21 cellular contexts compared by ENCODE assay signal in genomic region chr11:118524757-118525465, GRCh38. TPM values are rescaled to one million over a fixed set of nuclear protein-coding genes. Genes with fewer than 3 reads are reported as not detected.
DNase-seq lines count a peak whose midpoint lies in the region; ATAC-seq and TF ChIP-seq lines count a peak whose summit lies in the region.
"Had no signal": no experiment of that assay in that cellular context is flagged by ENCODE, and none has a peak within 500 bp of the region (broad histone marks: within the 10 kb centered on the region; RNA-seq: fewer than 3 reads in every experiment).

No MANE protein-coding gene starts in this region.

- H3K27me3 Mint-ChIP-seq in activated CD4-positive, alpha-beta T cell treated with anti-CD3 and anti-CD28 coated beads, Interleukin-2, amount 10 ng/mL, durations not matched to agents 24 days and 14 days = no peaks in the 10 kb centered on the region
- peaks cover 0 to 2% (median 0%) of the 10 kb centered on the region in 5 donors for H3K27me3 Mint-ChIP-seq in naive thymus-derived CD4-positive, alpha-beta T cell
- H3K27me3 Mint-ChIP-seq: activated B cell treated with CpG ODN at 0.5 μM for 24 hours, type B pancreatic cell had no signal

- POLR2A ChIA-PET in naive thymus-derived CD4-positive, alpha-beta T cell (lab: Charles Lee) = interaction anchor here (0.6 kb wide), 1 partner anchor 144 kb away, joined by 3 read pairs; no protein-coding TSS in a partner anchor

- no peak overlapping the region for H3K4me3 ChIP-seq in naive thymus-derived CD4-positive, alpha-beta T cell (ENCODE audit: low read length)
- no peak overlapping the region for H3K4me3 ChIP-seq in esophagus muscularis mucosa
- H3K4me3 ChIP-seq: hepatocyte had no signal

- H3K9me3 Mint-ChIP-seq in activated CD4-positive, alpha-beta T cell treated with anti-CD3 and anti-CD28 coated beads, Interleukin-2, amount 10 ng/mL, durations not matched to agents 24 days and 14 days = no peaks in the 10 kb centered on the region
- H3K9me3 Mint-ChIP-seq in naive thymus-derived CD4-positive, alpha-beta T cell = peaks cover 0 to 3% (median 0%) of the 10 kb centered on the region in 11 donors
- H3K9me3 Mint-ChIP-seq: activated B cell treated with CpG ODN at 0.5 μM for 24 hours, type B pancreatic cell had no signal

- peaks cover 12% of the 10 kb centered on the region for H3K4me1 Mint-ChIP-seq in activated CD4-positive, alpha-beta T cell treated with anti-CD3 and anti-CD28 coated beads, Interleukin-2, amount 10 ng/mL, durations not matched to agents 24 days and 14 days
- H3K4me1 Mint-ChIP-seq in naive thymus-derived CD4-positive, alpha-beta T cell = peaks cover 17 to 46% (median 40%) of the 10 kb centered on the region in 7 donors

- H3K36me3 Mint-ChIP-seq in activated CD4-positive, alpha-beta T cell treated with anti-CD3 and anti-CD28 coated beads, Interleukin-2, amount 10 ng/mL, durations not matched to agents 24 days and 14 days (ENCODE audit: low read depth) = peaks cover 42% of the 10 kb centered on the region
- H3K36me3 Mint-ChIP-seq in naive thymus-derived CD4-positive, alpha-beta T cell = peaks cover 9 to 24% (median 16%) of the 10 kb centered on the region in 5 donors

- ATAC-seq in naive thymus-derived CD4-positive, alpha-beta T cell = no peak

- intact Hi-C loops in activated CD4-positive, alpha-beta T cell treated with anti-CD3 and anti-CD28 coated beads, Interleukin-2, amount 10 ng/mL, durations not matched to agents 24 days and 14 days (cut with micrococcal nuclease) = no loop called here
- intact Hi-C loops in naive thymus-derived CD4-positive, alpha-beta T cell (cut with micrococcal nuclease) = no loop called here
- intact Hi-C loops in esophagus muscularis mucosa (cut with DNase I) = no loop called here

- peaks cover 24 to 42% (median 30%) of the 10 kb centered on the region in 3 experiments for H3K36me3 ChIP-seq in naive thymus-derived CD4-positive, alpha-beta T cell (ENCODE audit: control insufficient read depth in 2 of 3, insufficient read depth in 3 of 3, low read length in 3 of 3)
- H3K36me3 ChIP-seq in esophagus muscularis mucosa = peaks cover 30 to 55% (median 50%) of the 10 kb centered on the region in 4 donors

- no peak for DNase-seq in activated CD4-positive, alpha-beta T cell treated with anti-CD3 and anti-CD28 coated beads, Interleukin-2, amount 10 ng/mL, durations not matched to agents 24 days and 14 days
- no peak for DNase-seq in activated CD4-positive, alpha-beta T cell treated with anti-CD3 and anti-CD28 coated beads for 1 hour
- peak; percentile 31 for DNase-seq in GM03348 (ENCODE audit: low spot score)
- peak; percentile 50 for DNase-seq in SKM-1 treated with dmso at 0.1 percent for 144 hours (lab: John Stamatoyannopoulos, UW; ENCODE audit: unreplicated experiment)
- DNase-seq in naive thymus-derived CD4-positive, alpha-beta T cell = no peak
- DNase-seq in SW 1271 (lab: John Stamatoyannopoulos, UW) = no peak
- no peak for DNase-seq in T1000 (lab: John Stamatoyannopoulos, UW)
- DNase-seq in esophagus muscularis mucosa (ENCODE audit: extremely low spot score) = no peak
- DNase-seq: ACHN; activated B cell treated with CpG ODN at 0.5 μM for 24 hours; activated CD8-positive, alpha-beta memory T cell treated with anti-CD3 and anti-CD28 coated beads, Interleukin-2, amount 50 U/mL, for 4 hours; activated naive CD4-positive, alpha-beta T cell; Calu3; kidney; NCI-H187 treated with DMSO at 0.1 percent for 48 hours; NCI-H510A; stimulated activated naive CD4-positive, alpha-beta T cell treated with Interleukin-2 at 50 U/mL for 16 hours had no signal

- 83% methylated on average over 6 of the region's 6 CpGs for WGBS in esophagus muscularis mucosa

- peak overlapping the region; percentile 25 for H3K27ac Mint-ChIP-seq in activated CD4-positive, alpha-beta T cell treated with anti-CD3 and anti-CD28 coated beads, Interleukin-2, amount 10 ng/mL, durations not matched to agents 24 days and 14 days
- peak overlapping the region in 5 of 9 donors; percentile 47 to 70 (median 64) for H3K27ac Mint-ChIP-seq in naive thymus-derived CD4-positive, alpha-beta T cell
- H3K27ac Mint-ChIP-seq: activated B cell treated with CpG ODN at 0.5 μM for 24 hours had no signal

- peaks cover 1 to 8% of the 10 kb centered on the region in 2 donors for H3K4me1 ChIP-seq in naive thymus-derived CD4-positive, alpha-beta T cell (ENCODE audit: control insufficient read depth in 2 of 2, insufficient read depth in 2 of 2, low read length in 2 of 2)
- peaks cover 4 to 30% (median 23%) of the 10 kb centered on the region in 4 donors for H3K4me1 ChIP-seq in esophagus muscularis mucosa

- TF ChIP-seq CTCF in esophagus muscularis mucosa (IDR thresholded peaks at IDR 0.05) = no peak

- no peak overlapping the region for H3K4me3 Mint-ChIP-seq in activated CD4-positive, alpha-beta T cell treated with anti-CD3 and anti-CD28 coated beads, Interleukin-2, amount 10 ng/mL, durations not matched to agents 24 days and 14 days
- no peak overlapping the region for H3K4me3 Mint-ChIP-seq in naive thymus-derived CD4-positive, alpha-beta T cell
- H3K4me3 Mint-ChIP-seq: activated B cell treated with CpG ODN at 0.5 μM for 24 hours, type B pancreatic cell had no signal

- no peak for TF ChIP-seq POLR2A in esophagus muscularis mucosa (IDR thresholded peaks at IDR 0.05; ENCODE audit: low read depth)

- no peaks in the 10 kb centered on the region for H3K27me3 ChIP-seq in naive thymus-derived CD4-positive, alpha-beta T cell (ENCODE audit: control insufficient read depth in 2 of 2, insufficient read depth in 2 of 2, low read length in 2 of 2)
- no peaks in the 10 kb centered on the region for H3K27me3 ChIP-seq in esophagus muscularis mucosa
- H3K27me3 ChIP-seq: hepatocyte had no signal

- H3K27ac ChIP-seq in naive thymus-derived CD4-positive, alpha-beta T cell (ENCODE audit: low read depth, low read length) = no peak overlapping the region
- H3K27ac ChIP-seq in esophagus muscularis mucosa (replicated peaks in 1 of 4) = no peak overlapping the region
- H3K27ac ChIP-seq: hepatocyte, parathyroid adenoma had no signal

- H3K9me3 ChIP-seq in naive thymus-derived CD4-positive, alpha-beta T cell (ENCODE audit: control insufficient read depth in 2 of 3, low read length in 3 of 3) = no peaks in the 10 kb centered on the region
- H3K9me3 ChIP-seq in esophagus muscularis mucosa = no peaks in the 10 kb centered on the region

- TF ChIP-seq EP300 in esophagus muscularis mucosa (IDR thresholded peaks at IDR 0.05) = no peak

- CTCF ChIA-PET in naive thymus-derived CD4-positive, alpha-beta T cell (lab: Charles Lee) = interaction anchor here (0.7 kb wide), 1 partner anchor 29 kb away, joined by 3 read pairs; no protein-coding TSS in a partner anchor

RNA-seq across cellular contexts. Expression of gene TTC36, which starts 2.4 kb away (rescaled TPM):
- total RNA-seq in activated CD4-positive, alpha-beta T cell treated with anti-CD3 and anti-CD28 coated beads, Interleukin-2, amount 10 ng/mL, durations not matched to agents 24 days and 14 days = 0.38 and 0.65 TPM in 2 replicates
- 1 to 10 TPM in 3 of 5 experiments, under 1 TPM in 2; 0.34 to 2.7 (median 1.1) TPM for total RNA-seq in naive thymus-derived CD4-positive, alpha-beta T cell
- polyA plus RNA-seq in naive thymus-derived CD4-positive, alpha-beta T cell = 1 to 10 TPM in 1 of 2 donors, under 1 TPM in 1; 0.29 to 1.2 TPM
- total RNA-seq in esophagus muscularis mucosa = 1 to 10 TPM in 3 of 4 donors, under 1 TPM in 1; 0.50 to 3.7 (median 1.4) TPM
- total RNA-seq: mononuclear cell had no signal

RNA-seq across cellular contexts. Expression of gene TMEM25, which starts 6.1 kb away (rescaled TPM):
- total RNA-seq in activated CD4-positive, alpha-beta T cell treated with anti-CD3 and anti-CD28 coated beads, Interleukin-2, amount 10 ng/mL, durations not matched to agents 24 days and 14 days = 13.0 and 14.1 TPM in 2 replicates
- total RNA-seq in naive thymus-derived CD4-positive, alpha-beta T cell = 10 to 100 TPM; 12.1 to 32.8 (median 27.6) TPM
- 10 to 100 TPM; 24.0 to 30.9 TPM for polyA plus RNA-seq in naive thymus-derived CD4-positive, alpha-beta T cell
- total RNA-seq in esophagus muscularis mucosa = 10 to 100 TPM; 35.0 to 56.5 (median 54.0) TPM

RNA-seq across cellular contexts. Expression of gene IFT46, which starts 40.8 kb away (rescaled TPM):
- 17.6 and 19.1 TPM in 2 replicates for total RNA-seq in activated CD4-positive, alpha-beta T cell treated with anti-CD3 and anti-CD28 coated beads, Interleukin-2, amount 10 ng/mL, durations not matched to agents 24 days and 14 days
- total RNA-seq in naive thymus-derived CD4-positive, alpha-beta T cell = 10 to 100 TPM in 3 of 5 experiments, 1 to 10 TPM in 2; 5.4 to 16.6 (median 10.4) TPM
- 1 to 10 TPM; 6.7 to 7.0 TPM for polyA plus RNA-seq in naive thymus-derived CD4-positive, alpha-beta T cell
- total RNA-seq in esophagus muscularis mucosa = 10 to 100 TPM; 21.3 to 31.6 (median 27.9) TPM

RNA-seq across cellular contexts. Expression of gene ARCN1, which starts 47.3 kb away (rescaled TPM):
- total RNA-seq in activated CD4-positive, alpha-beta T cell treated with anti-CD3 and anti-CD28 coated beads, Interleukin-2, amount 10 ng/mL, durations not matched to agents 24 days and 14 days = 147 and 150 TPM in 2 replicates
- 100 to 1,000 TPM in 3 of 5 experiments, 10 to 100 TPM in 2; 71.2 to 134 (median 115) TPM for total RNA-seq in naive thymus-derived CD4-positive, alpha-beta T cell
- polyA plus RNA-seq in naive thymus-derived CD4-positive, alpha-beta T cell = 100 to 1,000 TPM; 139 to 170 TPM
- total RNA-seq in esophagus muscularis mucosa = 100 to 1,000 TPM in 2 of 4 donors, 10 to 100 TPM in 2; 83.9 to 115 (median 102) TPM

Comparison
In these comparisons a context has a peak if more than half of its experiments do, and no peak if none do; other contexts are left out.
1. DNase-seq: peak in GM03348 (single experiment) and SKM-1 treated with dmso at 0.1 percent for 144 hours (single experiment); none in activated CD4-positive, alpha-beta T cell treated with anti-CD3 and anti-CD28 coated beads, Interleukin-2, amount 10 ng/mL, durations not matched to agents 24 days and 14 days (single experiment), activated CD4-positive, alpha-beta T cell treated with anti-CD3 and anti-CD28 coated beads for 1 hour (single experiment), naive thymus-derived CD4-positive, alpha-beta T cell (0 of 9), SW 1271 (0 of 2), T1000 (single experiment) and esophagus muscularis mucosa (single experiment).